Comparison of ENCODE assay signal across 1 cellular context in the genomic region with DNA sequence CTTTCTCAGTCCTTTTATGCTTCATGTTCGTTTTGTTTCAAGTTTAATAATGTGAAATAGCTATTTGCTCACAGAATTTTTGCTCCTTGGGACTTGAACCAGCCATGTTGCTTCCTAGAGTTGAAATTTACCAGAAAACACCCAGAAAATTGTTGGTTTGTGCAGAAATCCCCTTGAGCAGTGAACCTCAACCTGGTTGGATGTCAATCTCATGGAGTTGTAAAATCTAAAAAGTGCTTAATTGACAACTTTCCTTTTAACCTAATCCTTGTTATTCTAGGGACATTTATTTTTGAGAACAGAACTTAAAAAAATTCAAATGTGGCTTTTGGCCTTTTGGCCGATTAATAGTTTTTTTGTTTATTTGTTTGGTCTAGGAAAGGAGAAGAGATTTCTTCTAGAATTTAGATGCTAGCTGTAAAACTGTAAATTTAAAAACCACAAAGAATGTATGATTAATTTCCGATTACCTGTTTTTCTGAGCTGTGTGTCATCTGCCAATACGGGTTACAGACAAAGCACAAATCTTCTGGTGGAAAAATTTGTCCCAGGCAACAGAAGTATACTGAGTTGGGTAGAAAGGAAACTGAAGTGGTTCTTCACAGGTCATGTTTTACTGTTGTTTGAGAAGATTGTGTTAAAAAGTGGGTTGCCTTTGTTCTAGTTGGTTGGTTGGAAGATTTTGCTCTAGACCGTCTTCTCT.
A peak's percentile ranks its signal among the peaks of the same experiment; 100 is the strongest.
TF ChIP-seq lines count a peak whose summit lies in the region.

No MANE protein-coding gene starts in this region.

TF ChIP-seq in K562, 482 proteins besides CTCF, POLR2A, EP300 and RAD21:
- TF ChIP-seq SUPT5H (IDR thresholded peaks at IDR 0.05) (no peak), ETS2 (tag; IDR thresholded peaks at IDR 0.05; ENCODE audit: borderline replicate concordance, poor library complexity, severe bottlenecking) (no peak), HSF4 (CRISPR knock-in tag; IDR thresholded peaks at IDR 0.05; ENCODE audit: borderline replicate concordance) (no peak), IFI16 (CRISPR knock-in tag; IDR thresholded peaks at IDR 0.05) (no peak), PRMT5 (CRISPR knock-in tag; IDR thresholded peaks at IDR 0.05) (no peak), GTF2B (IDR thresholded peaks at IDR 0.05; ENCODE audit: extremely low read depth, insufficient read length) (no peak), ZNF316 (IDR thresholded peaks at IDR 0.05) (peak; percentile 41; the same call in 1 of the 2 replicates), NR3C1 (CRISPR knock-in tag; IDR thresholded peaks at IDR 0.05) (no peak), FOXK1 (CRISPR knock-in tag; IDR thresholded peaks at IDR 0.05; ENCODE audit: borderline replicate concordance) (no peak), C11orf30 (IDR thresholded peaks at IDR 0.05; ENCODE audit: low read depth) (peak; percentile 39; the same call in 1 of the 2 replicates), RCOR1 (IDR thresholded peaks at IDR 0.05; ENCODE audit: borderline replicate concordance in 1 of 2, low read depth in 2 of 2, low read length in 2 of 2) (no peak), TRIM28 (IDR thresholded peaks at IDR 0.05) (no peak), ZNF239 (CRISPR knock-in tag; IDR thresholded peaks at IDR 0.05) (no peak), ZNF124 (CRISPR knock-in tag; IDR thresholded peaks at IDR 0.05) (no peak), PBX2 (CRISPR knock-in tag; IDR thresholded peaks at IDR 0.05; ENCODE audit: low read depth) (no peak), PBX2 (tag; conservative IDR thresholded peaks at IDR 0.05; ENCODE audit: low read depth) (no peak), MIER1 (IDR thresholded peaks at IDR 0.05; ENCODE audit: low read depth) (no peak), ZNF3 (CRISPR knock-in tag; IDR thresholded peaks at IDR 0.05) (no peak), MAFG (tag; conservative IDR thresholded peaks at IDR 0.05) (0 out of 2 replicates have a peak, but pooled peaks have one; percentile 27)
- TF ChIP-seq, protein P1, sequence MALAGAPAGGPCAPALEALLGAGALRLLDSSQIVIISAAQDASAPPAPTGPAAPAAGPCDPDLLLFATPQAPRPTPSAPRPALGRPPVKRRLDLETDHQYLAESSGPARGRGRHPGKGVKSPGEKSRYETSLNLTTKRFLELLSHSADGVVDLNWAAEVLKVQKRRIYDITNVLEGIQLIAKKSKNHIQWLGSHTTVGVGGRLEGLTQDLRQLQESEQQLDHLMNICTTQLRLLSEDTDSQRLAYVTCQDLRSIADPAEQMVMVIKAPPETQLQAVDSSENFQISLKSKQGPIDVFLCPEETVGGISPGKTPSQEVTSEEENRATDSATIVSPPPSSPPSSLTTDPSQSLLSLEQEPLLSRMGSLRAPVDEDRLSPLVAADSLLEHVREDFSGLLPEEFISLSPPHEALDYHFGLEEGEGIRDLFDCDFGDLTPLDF (CRISPR knock-in tag; IDR thresholded peaks at IDR 0.05), result no peak
